Comparison of ENCODE assay signal across 10 cellular contexts in the genomic region with DNA sequence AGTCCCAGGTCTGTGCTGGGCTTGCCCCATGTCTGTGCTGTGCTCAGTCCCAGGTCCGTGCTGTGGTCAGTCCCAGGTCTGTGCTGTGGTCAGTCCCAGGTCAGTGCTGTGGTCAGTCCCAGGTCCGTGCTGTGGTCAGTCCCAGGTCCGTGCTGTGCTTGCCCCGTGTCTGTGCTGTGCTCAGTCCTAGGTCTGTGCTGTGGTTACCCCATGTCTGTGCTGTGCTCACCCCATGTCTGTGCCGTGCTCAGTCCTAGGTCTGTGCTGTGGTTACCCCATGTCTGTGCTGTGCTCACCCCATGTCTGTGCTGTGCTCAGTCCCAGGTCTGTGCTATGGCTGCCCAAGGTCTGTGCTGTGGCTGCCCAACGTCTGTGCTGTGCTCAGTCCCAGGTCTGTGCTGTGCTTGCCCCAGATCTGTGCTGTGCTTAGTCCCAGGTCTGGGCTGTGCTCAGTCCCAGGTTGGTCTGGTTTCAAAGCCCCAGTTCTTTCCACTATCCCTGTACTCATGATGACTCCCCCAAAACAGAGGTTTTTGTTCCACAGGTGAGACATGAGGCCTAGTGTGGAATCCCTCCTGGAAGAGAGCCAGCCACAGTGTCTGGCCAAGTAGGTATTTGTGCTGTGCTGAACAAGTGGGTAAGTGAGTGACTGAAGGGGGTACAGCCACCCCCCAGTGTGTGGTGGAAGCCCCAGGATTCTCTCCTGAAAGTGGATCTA. TPM values are rescaled to one million over a fixed set of nuclear protein-coding genes. Genes with fewer than 3 reads are reported as not detected.
DNase-seq lines count a peak whose midpoint lies in the region; ATAC-seq and TF ChIP-seq lines count a peak whose summit lies in the region.
"Had no signal": no experiment of that assay in that cellular context is flagged by ENCODE, and none has a peak within 500 bp of the region (broad histone marks: within the 10 kb centered on the region; RNA-seq: fewer than 3 reads in every experiment).

No MANE protein-coding gene starts in this region.

- no peak for TF ChIP-seq POLR2A in ovary (IDR thresholded peaks at IDR 0.05)

- no peak for DNase-seq in stimulated activated naive CD8-positive, alpha-beta T cell treated with anti-CD3 and anti-CD28 coated beads, Interleukin-15, Interleukin-2, amounts not matched to agents 100 U/mL and 50 U/mL, for 24 hours
- DNase-seq in epithelial cell of prostate (ENCODE audit: low read depth, low spot score) (no peak), ovary (no peak), immature natural killer cell (no peak), HuH-7.5 (ENCODE audit: low spot score) (no peak)
- DNase-seq: naive thymus-derived CD4-positive, alpha-beta T cell had no signal

- peak overlapping the region; percentile 11 for H3K27ac Mint-ChIP-seq in stimulated activated naive CD8-positive, alpha-beta T cell treated with anti-CD3 and anti-CD28 coated beads, Interleukin-15, Interleukin-2, amounts not matched to agents 100 ng/mL and 50 ng/mL, for 24 hours
- no peak overlapping the region for H3K27ac Mint-ChIP-seq in immature natural killer cell

- H3K4me3 Mint-ChIP-seq in stimulated activated naive CD8-positive, alpha-beta T cell treated with anti-CD3 and anti-CD28 coated beads, Interleukin-15, Interleukin-2, amounts not matched to agents 100 ng/mL and 50 ng/mL, for 24 hours: no peak overlapping the region
- H3K4me3 Mint-ChIP-seq in immature natural killer cell: no peak overlapping the region

- peaks cover 37% of the 10 kb centered on the region for H3K4me1 ChIP-seq in ovary (ENCODE audit: insufficient read depth)

- H3K36me3 ChIP-seq in ovary: no peaks in the 10 kb centered on the region

- H3K36me3 Mint-ChIP-seq in stimulated activated naive CD8-positive, alpha-beta T cell treated with anti-CD3 and anti-CD28 coated beads, Interleukin-15, Interleukin-2, amounts not matched to agents 100 ng/mL and 50 ng/mL, for 24 hours (ENCODE audit: low read depth): no peaks in the 10 kb centered on the region
- no peaks in the 10 kb centered on the region for H3K36me3 Mint-ChIP-seq in immature natural killer cell
- H3K36me3 Mint-ChIP-seq: naive thymus-derived CD4-positive, alpha-beta T cell had no signal

- WGBS in ovary, 3 donors: 47 to 71% (median 62%) methylated on average over 6 of the region's 6 CpGs

- H3K4me1 Mint-ChIP-seq in stimulated activated naive CD8-positive, alpha-beta T cell treated with anti-CD3 and anti-CD28 coated beads, Interleukin-15, Interleukin-2, amounts not matched to agents 100 ng/mL and 50 ng/mL, for 24 hours (ENCODE audit: low read depth): peaks cover 37% of the 10 kb centered on the region
- H3K4me1 Mint-ChIP-seq in immature natural killer cell: no peaks in the 10 kb centered on the region

- peak overlapping the region; percentile 43 for H3K27ac ChIP-seq in epithelial cell of prostate
- peak overlapping the region; percentile 27 to 57 for H3K27ac ChIP-seq in ovary
- H3K27ac ChIP-seq: C4-2B had no signal

- intact Hi-C loops in ovary (cut with DNase I): loop anchor here in 1 of 4 donors (5.0 kb wide), 1 partner anchor 76 kb away; no protein-coding TSS in a partner anchor

- no peaks in the 10 kb centered on the region for H3K27me3 ChIP-seq in ovary

- no peaks in the 10 kb centered on the region for H3K27me3 Mint-ChIP-seq in stimulated activated naive CD8-positive, alpha-beta T cell treated with anti-CD3 and anti-CD28 coated beads, Interleukin-15, Interleukin-2, amounts not matched to agents 100 ng/mL and 50 ng/mL, for 24 hours
- peaks cover 0 to 2% (median 1%) of the 10 kb centered on the region in 3 donors for H3K27me3 Mint-ChIP-seq in immature natural killer cell (ENCODE audit: low read depth in 3 of 3)
- H3K27me3 Mint-ChIP-seq: naive thymus-derived CD4-positive, alpha-beta T cell had no signal

- no peaks in the 10 kb centered on the region for H3K9me3 ChIP-seq in ovary

- H3K4me3 ChIP-seq in ovary: no peak overlapping the region

- no peak for TF ChIP-seq EP300 in ovary (IDR thresholded peaks at IDR 0.05)

- H3K9me3 Mint-ChIP-seq in stimulated activated naive CD8-positive, alpha-beta T cell treated with anti-CD3 and anti-CD28 coated beads, Interleukin-15, Interleukin-2, amounts not matched to agents 100 ng/mL and 50 ng/mL, for 24 hours: no peaks in the 10 kb centered on the region
- no peaks in the 10 kb centered on the region for H3K9me3 Mint-ChIP-seq in immature natural killer cell
- H3K9me3 Mint-ChIP-seq: naive thymus-derived CD4-positive, alpha-beta T cell had no signal

- TF ChIP-seq CTCF in ovary (IDR thresholded peaks at IDR 0.05): no peak

- no peak for ATAC-seq in stimulated activated naive CD8-positive, alpha-beta T cell treated with anti-CD3 and anti-CD28 coated beads, Interleukin-15, Interleukin-2, amounts not matched to agents 100 U/mL and 50 U/mL, for 24 hours
- ATAC-seq in GM19397 (IDR thresholded peaks at IDR 0.05; ENCODE audit: unreplicated experiment) (no peak), GM21515 (IDR thresholded peaks at IDR 0.05; ENCODE audit: unreplicated experiment) (no peak)

RNA-seq across cellular contexts. Expression of a gene that starts 34.8 kb away (rescaled TPM):
- total RNA-seq in ovary: 10 to 100 TPM in 6 of 7 donors, 1 to 10 TPM in 1; 5.8 to 89.5 (median 29.8) TPM
- polyA plus RNA-seq in ovary: 10 to 100 TPM; 16.3 to 70.6 TPM
- under 1 TPM in 1 of 3 donors, not detected in 2; 0.41 TPM for polyA plus RNA-seq in immature natural killer cell
- polyA plus RNA-seq: naive thymus-derived CD4-positive, alpha-beta T cell had no signal

Comparison
In these comparisons a context has a peak if more than half of its experiments do, and no peak if none do; other contexts are left out.
1. RNA of a gene that starts 34.8 kb away (polyA plus RNA-seq): 16.3 to 70.6 TPM in ovary; 0.41 TPM in immature natural killer cell; every median in the first group is over 10 times any median in the second.